Comparison of ENCODE assay signal across 12 cellular contexts in genomic region chrX:136588060-136588459, GRCh38. TPM values are rescaled to one million over a fixed set of nuclear protein-coding genes. Genes with fewer than 3 reads are reported as not detected.
DNase-seq lines count a peak whose midpoint lies in the region; ATAC-seq and TF ChIP-seq lines count a peak whose summit lies in the region.
"Had no signal": no experiment of that assay in that cellular context is flagged by ENCODE, and none has a peak within 500 bp of the region (broad histone marks: within the 10 kb centered on the region; RNA-seq: fewer than 3 reads in every experiment).

No MANE protein-coding gene starts in this region.

- no peaks in the 10 kb centered on the region for H3K4me1 Mint-ChIP-seq in Caco-2 (ENCODE audit: low read depth, unreplicated experiment)

- H3K27ac Mint-ChIP-seq in Caco-2 (ENCODE audit: unreplicated experiment), result no peak overlapping the region
- H3K27ac Mint-ChIP-seq: stimulated activated memory B cell treated with anti-CD40 and anti-IgM and Interleukin-4, amounts not matched to agents 10 μg/mL and 1 μg/mL and 100 μg/mL, for 72 hours had no signal

- H3K4me1 ChIP-seq in Caco-2, result no peaks in the 10 kb centered on the region

- H3K9me3 Mint-ChIP-seq in Caco-2 (ENCODE audit: unreplicated experiment), result no peaks in the 10 kb centered on the region
- H3K9me3 Mint-ChIP-seq: stimulated activated memory B cell treated with anti-CD40 and anti-IgM and Interleukin-4, amounts not matched to agents 10 μg/mL and 1 μg/mL and 100 μg/mL, for 72 hours had no signal

- CTCF ChIA-PET in Caco-2 (lab: Charles Lee), result no interaction called here

- no peaks in the 10 kb centered on the region for H3K36me3 ChIP-seq in Caco-2 (ENCODE audit: control insufficient read depth, insufficient read depth, low read length)

- peak; percentile 46 for ATAC-seq in GM19328 (IDR thresholded peaks at IDR 0.05; ENCODE audit: unreplicated experiment)
- ATAC-seq in HG03175 (IDR thresholded peaks at IDR 0.05; ENCODE audit: unreplicated experiment), result peak; percentile 53
- ATAC-seq: stimulated activated memory B cell treated with anti-CD40 and anti-IgM and Interleukin-4, amounts not matched to agents 10 μg/mL and 1 μg/mL and 100 μg/mL, for 72 hours had no signal

- intact Hi-C loops in Caco-2 (cut with micrococcal nuclease; ENCODE audit: unreplicated experiment), result no loop called here

- no peaks in the 10 kb centered on the region for H3K36me3 Mint-ChIP-seq in Caco-2 (ENCODE audit: insufficient read depth, unreplicated experiment)
- H3K36me3 Mint-ChIP-seq: stimulated activated memory B cell treated with anti-CD40 and anti-IgM and Interleukin-4, amounts not matched to agents 10 μg/mL and 1 μg/mL and 100 μg/mL, for 72 hours had no signal

- no peaks in the 10 kb centered on the region for H3K27me3 Mint-ChIP-seq in Caco-2 (ENCODE audit: insufficient read depth, unreplicated experiment)
- H3K27me3 Mint-ChIP-seq: stimulated activated memory B cell treated with anti-CD40 and anti-IgM and Interleukin-4, amounts not matched to agents 10 μg/mL and 1 μg/mL and 100 μg/mL, for 72 hours had no signal

- H3K4me3 ChIP-seq in Caco-2 (ENCODE audit: low read depth, low read length), result no peak overlapping the region

- H3K4me3 Mint-ChIP-seq in Caco-2 (ENCODE audit: unreplicated experiment), result no peak overlapping the region
- H3K4me3 Mint-ChIP-seq: stimulated activated memory B cell treated with anti-CD40 and anti-IgM and Interleukin-4, amounts not matched to agents 10 μg/mL and 1 μg/mL and 100 μg/mL, for 72 hours had no signal

- BruUV-seq in Caco-2 (replicated peaks; lab: Mats Ljungman, UMichigan), result no TSS peak

- peak; percentile 16 for DNase-seq in GM13976 (ENCODE audit: low spot score)
- peak; percentile 34 for DNase-seq in central memory CD4-positive, alpha-beta T cell
- DNase-seq in Caco-2, result no peak
- no peak for DNase-seq in stimulated activated CD4-positive, alpha-beta T cell treated with anti-CD3 and anti-CD28 coated beads, Interleukin-1b, Interleukin-23, amount 100 ng/mL, for 48 hours
- no peak for DNase-seq in A172 (ENCODE audit: low spot score)
- no peak for DNase-seq in UCSD-AML1 (lab: John Stamatoyannopoulos, UW; ENCODE audit: unreplicated experiment)
- DNase-seq: DMS153, NCI-H1092 treated with DMSO at 0.1 percent for 48 hours had no signal

- H3K27me3 ChIP-seq in Caco-2 (replicated peaks; ENCODE audit: control insufficient read depth, insufficient read depth, low read length), result no peaks in the 10 kb centered on the region

- TF ChIP-seq CTCF in GM13976 (IDR thresholded peaks at IDR 0.05; ENCODE audit: borderline replicate concordance, control extremely low read depth, extremely low read depth, insufficient read depth, missing control alignments) (no peak), Caco-2 (IDR thresholded peaks at IDR 0.05; ENCODE audit: insufficient read depth in 1 of 2, low read depth in 1 of 2, low read length in 1 of 2, severe bottlenecking in 1 of 2, unreplicated experiment in 1 of 2) (no peak)

- in situ Hi-C loops in GM13976 (cut with MboI; ENCODE audit: low sequenced_read_pairs, unreplicated experiment), result loop anchor here (25.0 kb wide), 1 partner anchor 349 kb away; no protein-coding TSS in a partner anchor

- POLR2A ChIA-PET in Caco-2 (lab: Charles Lee), result no interaction called here

- H3K9me3 ChIP-seq in Caco-2, result no peaks in the 10 kb centered on the region

RNA-seq across cellular contexts. Expression of gene VGLL1, which starts 56.0 kb away (rescaled TPM):
- total RNA-seq in Caco-2 (2022), result 42.3 and 49.5 TPM in 2 replicates
- total RNA-seq in A172 (2014; rRNA removed; shearing (Covaris generic)), result not detected in 2 replicates
- total RNA-seq: OCI-LY7 had no signal

RNA-seq across cellular contexts. Expression of gene CD40LG, which starts 59.9 kb away (rescaled TPM):
- total RNA-seq in Caco-2 (2022), result not detected in 2 replicates
- total RNA-seq in A172 (2014; rRNA removed; shearing (Covaris generic)), result not detected in 2 replicates
- total RNA-seq: OCI-LY7 had no signal

Comparison
In these comparisons a context has a peak if more than half of its experiments do, and no peak if none do; other contexts are left out.
1. DNase-seq: peak in GM13976 (single experiment) and central memory CD4-positive, alpha-beta T cell (single experiment); none in Caco-2 (0 of 2), stimulated activated CD4-positive, alpha-beta T cell treated with anti-CD3 and anti-CD28 coated beads, Interleukin-1b, Interleukin-23, amount 100 ng/mL, for 48 hours (single experiment), A172 (single experiment) and UCSD-AML1 (single experiment).
2. RNA of gene VGLL1, which starts 56.0 kb away (total RNA-seq): 42.3 to 49.5 TPM in Caco-2; not detected in A172; every median in the first group is over 10 times any median in the second.